33 cellular contexts compared by ENCODE assay signal in the genomic region with DNA sequence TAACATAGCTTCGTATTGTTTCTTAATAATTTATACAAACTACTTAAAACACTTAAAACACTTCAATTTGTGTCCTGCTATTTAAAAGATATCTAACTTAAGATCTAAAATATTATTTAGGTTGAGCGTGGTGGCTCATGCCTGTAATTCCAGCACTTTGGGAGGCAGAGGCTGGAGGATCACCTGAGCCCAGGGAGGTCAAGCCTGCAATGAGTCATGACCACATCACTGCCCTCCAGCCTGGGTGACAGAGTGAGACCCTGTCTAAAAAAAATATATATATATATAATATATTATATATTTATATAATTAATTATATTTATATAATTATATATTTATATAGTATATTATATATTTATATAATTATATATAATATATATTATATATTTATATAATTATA. TPM values are rescaled to one million over a fixed set of nuclear protein-coding genes. Genes with fewer than 3 reads are reported as not detected.
"Had no signal": no experiment of that assay in that cellular context is flagged by ENCODE, and none has a peak within 500 bp of the region (broad histone marks: within the 10 kb centered on the region; RNA-seq: fewer than 3 reads in every experiment).

No MANE protein-coding gene starts in this region.

- H3K4me3 ChIP-seq: adrenal gland, MG63, PC-9, SJCRH30, SK-N-MC had no signal

- ATAC-seq: activated CD4-positive, alpha-beta T cell treated with anti-CD3 and anti-CD28 coated beads for 36 hours; activated CD4-positive, CD25-positive, alpha-beta regulatory T cell treated with anti-CD3 and anti-CD28 coated beads, Interleukin-2, amount 50 U/mL, for 24 hours; activated CD8-positive, alpha-beta T cell treated with anti-CD3 and anti-CD28 coated beads, Interleukin-2, amount 10 ng/mL, durations not matched to agents 7 days and 5 days; activated naive CD4-positive, alpha-beta T cell treated with anti-CD3 and anti-CD28 coated beads, Interleukin-2, amount 50 U/mL, for 72 hours had no signal

- H3K27me3 Mint-ChIP-seq: activated CD4-positive, alpha-beta T cell treated with anti-CD3 and anti-CD28 coated beads for 36 hours; activated CD4-positive, alpha-beta T cell treated with anti-CD3 and anti-CD28 coated beads, Interleukin-2, amount 10 ng/mL, durations not matched to agents 7 days and 5 days; activated T-cell treated with anti-CD3 and anti-CD28 coated beads, Interleukin-2, amount 50 U/mL, for 24 hours had no signal

- DNase-seq: activated CD4-positive, alpha-beta T cell treated with anti-CD3 and anti-CD28 coated beads for 36 hours; activated CD4-positive, alpha-beta T cell treated with anti-CD3 and anti-CD28 coated beads, Interleukin-2, amount 10 ng/mL, durations not matched to agents 7 days and 5 days; activated CD4-positive, alpha-beta T cell treated with anti-CD3 and anti-CD28 coated beads, Interleukin-2, amount 50 U/mL, for 48 hours; activated CD8-positive, alpha-beta T cell treated with anti-CD3 and anti-CD28 coated beads, Interleukin-2, amount 10 ng/mL, durations not matched to agents 7 days and 5 days; activated gamma-delta T cell; activated naive CD4-positive, alpha-beta T cell treated with Interleukin-2 at 50 U/mL for 16 hours; activated T-cell treated with anti-CD3 and anti-CD28 coated beads, Interleukin-2, amount 50 U/mL, for 24 hours; adrenal gland; central memory CD4-positive, alpha-beta T cell; Karpas-422; MG63; NCI-H1048; NCI-H1105 treated with DMSO at 0.1 percent for 48 hours; NCI-H1436; NCI-H1694; NCI-H1930; NCI-H2081 treated with DMSO at 0.1 percent for 48 hours; NCI-H2171; NCI-H510A; NCI-H526; NCI-H748 treated with DMSO at 0.1 percent for 48 hours; NK-92 treated with Interleukin-12 subunit alpha and Interleukin-12 subunit beta, amount 100 ng/mL, for 24 hours; PC-9; SHP77; SJCRH30; T1000 had no signal

- H3K9me3 ChIP-seq: adrenal gland, MG63, SJCRH30 had no signal

- H3K36me3 Mint-ChIP-seq: brain had no signal

- H3K9me3 Mint-ChIP-seq: activated CD4-positive, alpha-beta T cell treated with anti-CD3 and anti-CD28 coated beads, Interleukin-2, amount 10 ng/mL, durations not matched to agents 7 days and 5 days; activated naive CD4-positive, alpha-beta T cell treated with anti-CD3 and anti-CD28 coated beads, Interleukin-2, amount 50 U/mL, for 72 hours; activated T-cell treated with anti-CD3 and anti-CD28 coated beads, Interleukin-2, amount 50 U/mL, for 24 hours; activated T-helper 2 cell treated with anti-CD3 and anti-CD28 coated beads, Interferon-gamma antibody, Interleukin-2, Interleukin-4, amounts not matched to agents 10 μg/mL and 5 μg/mL and 100 μg/mL, durations not matched to agents 14 hours and 24 hours and 36 hours; brain had no signal

- H3K27ac Mint-ChIP-seq: activated CD4-positive, alpha-beta T cell treated with anti-CD3 and anti-CD28 coated beads for 36 hours; activated CD4-positive, alpha-beta T cell treated with anti-CD3 and anti-CD28 coated beads, Interleukin-2, amount 10 ng/mL, durations not matched to agents 7 days and 5 days; activated CD8-positive, alpha-beta T cell treated with anti-CD3 and anti-CD28 coated beads, Interleukin-2, amount 10 ng/mL, durations not matched to agents 7 days and 5 days; activated naive CD4-positive, alpha-beta T cell treated with anti-CD3 and anti-CD28 coated beads, Interleukin-2, amount 50 U/mL, for 72 hours; activated T-cell treated with anti-CD3 and anti-CD28 coated beads, Interleukin-2, amount 50 U/mL, for 24 hours; activated T-helper 2 cell treated with anti-CD3 and anti-CD28 coated beads, Interferon-gamma antibody, Interleukin-2, Interleukin-4, amounts not matched to agents 10 μg/mL and 5 μg/mL and 100 μg/mL, durations not matched to agents 14 hours and 24 hours and 36 hours; brain had no signal

- H3K27me3 ChIP-seq: adrenal gland, MG63, SJCRH30 had no signal

- H3K36me3 ChIP-seq: adrenal gland, MG63, SJCRH30 had no signal

- H3K27ac ChIP-seq: adrenal gland, PC-9, SJCRH30, SK-N-MC had no signal

- H3K4me3 Mint-ChIP-seq: activated CD4-positive, alpha-beta T cell treated with anti-CD3 and anti-CD28 coated beads for 36 hours; activated CD4-positive, alpha-beta T cell treated with anti-CD3 and anti-CD28 coated beads, Interleukin-2, amount 10 ng/mL, durations not matched to agents 7 days and 5 days; activated CD8-positive, alpha-beta T cell treated with anti-CD3 and anti-CD28 coated beads, Interleukin-2, amount 10 ng/mL, durations not matched to agents 7 days and 5 days; activated T-cell treated with anti-CD3 and anti-CD28 coated beads, Interleukin-2, amount 50 U/mL, for 24 hours had no signal

RNA-seq across cellular contexts. Expression of a gene that starts 53.3 kb away (rescaled TPM):
- total RNA-seq: activated CD4-positive, alpha-beta T cell treated with anti-CD3 and anti-CD28 coated beads for 36 hours; activated CD4-positive, alpha-beta T cell treated with anti-CD3 and anti-CD28 coated beads, Interleukin-2, amount 10 ng/mL, durations not matched to agents 7 days and 5 days; activated CD8-positive, alpha-beta T cell treated with anti-CD3 and anti-CD28 coated beads, Interleukin-2, amount 10 ng/mL, durations not matched to agents 7 days and 5 days; activated naive CD4-positive, alpha-beta T cell treated with anti-CD3 and anti-CD28 coated beads, Interleukin-2, amount 50 U/mL, for 72 hours; activated T-helper 2 cell treated with anti-CD3 and anti-CD28 coated beads, Interferon-gamma antibody, Interleukin-2, Interleukin-4, amounts not matched to agents 10 μg/mL and 5 μg/mL and 100 μg/mL, durations not matched to agents 14 hours and 24 hours and 36 hours; SJCRH30; T-helper 1 cell treated with Interleukin-12 subunit alpha and Interleukin-12 subunit beta and Interleukin-4 antibody, amounts not matched to agents 30 ng/mL and 1 ng/mL, for 36 hours; T-helper 2 cell treated with Interferon-gamma antibody and Interleukin-4, amounts not matched to agents 100 ng/mL and 5 ng/mL, for 36 hours had no signal
